ENCODE assay signal across 1 cellular context in the genomic region with DNA sequence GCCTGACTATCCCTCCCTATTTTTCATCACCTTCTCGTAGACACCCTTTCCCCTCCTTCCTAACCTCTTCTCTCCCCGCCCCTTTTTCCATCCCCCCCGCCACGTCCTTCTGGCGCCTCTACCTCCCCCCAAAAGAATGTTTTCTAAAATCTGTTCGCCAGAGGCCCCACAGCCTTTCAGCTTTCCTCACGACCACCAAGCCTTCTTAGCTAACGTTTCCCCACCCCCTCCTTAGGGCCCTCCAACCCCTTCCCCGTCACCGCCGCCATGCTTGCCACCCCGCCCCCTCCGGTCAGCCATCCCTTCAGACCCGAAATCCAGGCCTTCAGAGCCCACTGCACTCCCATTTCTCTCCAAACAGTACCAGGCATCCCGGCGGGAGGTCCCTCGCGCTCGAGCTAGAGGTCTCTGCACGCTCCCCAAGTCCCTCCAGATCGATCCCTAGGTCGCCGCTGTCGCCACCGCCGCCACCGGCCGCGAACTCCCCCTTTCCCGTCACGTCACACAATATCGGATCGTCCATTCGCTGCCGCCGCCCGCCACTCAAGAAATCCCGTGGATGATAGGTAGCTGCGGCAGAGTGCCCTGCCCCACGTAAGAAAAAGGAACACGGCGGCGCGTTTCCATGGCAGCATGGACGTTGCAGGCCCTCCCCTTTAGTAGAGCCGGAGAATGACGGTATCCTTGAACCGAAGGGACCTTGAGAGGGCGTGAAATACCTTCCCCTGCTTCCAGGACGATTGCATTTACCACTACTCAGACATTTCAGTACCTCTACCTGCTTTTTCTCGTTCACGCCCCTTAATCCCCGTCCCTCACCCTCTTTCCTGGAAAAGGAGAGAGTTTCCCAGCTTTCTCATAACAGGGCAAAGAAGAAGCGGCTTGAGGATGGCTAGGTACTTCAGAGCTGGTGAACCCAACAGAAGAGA.
A peak's percentile ranks its signal among the peaks of the same experiment; 100 is the strongest.
TF ChIP-seq lines count a peak whose summit lies in the region.

A gene with protein sequence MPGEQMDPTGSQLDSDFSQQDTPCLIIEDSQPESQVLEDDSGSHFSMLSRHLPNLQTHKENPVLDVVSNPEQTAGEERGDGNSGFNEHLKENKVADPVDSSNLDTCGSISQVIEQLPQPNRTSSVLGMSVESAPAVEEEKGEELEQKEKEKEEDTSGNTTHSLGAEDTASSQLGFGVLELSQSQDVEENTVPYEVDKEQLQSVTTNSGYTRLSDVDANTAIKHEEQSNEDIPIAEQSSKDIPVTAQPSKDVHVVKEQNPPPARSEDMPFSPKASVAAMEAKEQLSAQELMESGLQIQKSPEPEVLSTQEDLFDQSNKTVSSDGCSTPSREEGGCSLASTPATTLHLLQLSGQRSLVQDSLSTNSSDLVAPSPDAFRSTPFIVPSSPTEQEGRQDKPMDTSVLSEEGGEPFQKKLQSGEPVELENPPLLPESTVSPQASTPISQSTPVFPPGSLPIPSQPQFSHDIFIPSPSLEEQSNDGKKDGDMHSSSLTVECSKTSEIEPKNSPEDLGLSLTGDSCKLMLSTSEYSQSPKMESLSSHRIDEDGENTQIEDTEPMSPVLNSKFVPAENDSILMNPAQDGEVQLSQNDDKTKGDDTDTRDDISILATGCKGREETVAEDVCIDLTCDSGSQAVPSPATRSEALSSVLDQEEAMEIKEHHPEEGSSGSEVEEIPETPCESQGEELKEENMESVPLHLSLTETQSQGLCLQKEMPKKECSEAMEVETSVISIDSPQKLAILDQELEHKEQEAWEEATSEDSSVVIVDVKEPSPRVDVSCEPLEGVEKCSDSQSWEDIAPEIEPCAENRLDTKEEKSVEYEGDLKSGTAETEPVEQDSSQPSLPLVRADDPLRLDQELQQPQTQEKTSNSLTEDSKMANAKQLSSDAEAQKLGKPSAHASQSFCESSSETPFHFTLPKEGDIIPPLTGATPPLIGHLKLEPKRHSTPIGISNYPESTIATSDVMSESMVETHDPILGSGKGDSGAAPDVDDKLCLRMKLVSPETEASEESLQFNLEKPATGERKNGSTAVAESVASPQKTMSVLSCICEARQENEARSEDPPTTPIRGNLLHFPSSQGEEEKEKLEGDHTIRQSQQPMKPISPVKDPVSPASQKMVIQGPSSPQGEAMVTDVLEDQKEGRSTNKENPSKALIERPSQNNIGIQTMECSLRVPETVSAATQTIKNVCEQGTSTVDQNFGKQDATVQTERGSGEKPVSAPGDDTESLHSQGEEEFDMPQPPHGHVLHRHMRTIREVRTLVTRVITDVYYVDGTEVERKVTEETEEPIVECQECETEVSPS (N-terminal part only) (minus strand): TSS at position 484 of the 929 bp plus-strand sequence. CDS start 113 bp downstream, at position 371.

TF ChIP-seq in K562, 482 proteins besides CTCF, POLR2A, EP300 and RAD21 (continued from another document and continues in another):
- TF ChIP-seq ZNF561 (CRISPR knock-in tag; conservative IDR thresholded peaks at IDR 0.05) (no peak), ZFP1 (CRISPR knock-in tag; IDR thresholded peaks at IDR 0.05) (no peak), SIN3B (IDR thresholded peaks at IDR 0.05; ENCODE audit: low read depth) (peak; percentile 17; the same call in 1 of the 2 replicates), BRF1 (IDR thresholded peaks at IDR 0.05; ENCODE audit: borderline replicate concordance, extremely low read depth, insufficient read length) (no peak), ZNF354B (CRISPR knock-in tag; IDR thresholded peaks at IDR 0.05) (no peak), CREM (IDR thresholded peaks at IDR 0.05; ENCODE audit: low read depth) (peak; percentile 96), ZNF217 (CRISPR knock-in tag; IDR thresholded peaks at IDR 0.05) (no peak), NRF1 (conservative IDR thresholded peaks at IDR 0.05 in 1 of 2, IDR thresholded peaks at IDR 0.05 in 1 of 2) (peak; percentile 52 to 60), POLR2B (IDR thresholded peaks at IDR 0.05; ENCODE audit: low read depth, partially characterized antibody) (peak; percentile 68), ZNF436 (CRISPR knock-in tag; IDR thresholded peaks at IDR 0.05) (no peak), NFATC3 (IDR thresholded peaks at IDR 0.05) (no peak), ATF7 (IDR thresholded peaks at IDR 0.05) (peak; percentile 92), KDM1A (IDR thresholded peaks at IDR 0.05) (peak in 1 of 2 experiments; percentile 57; a peak in 1 of 4 replicates), ZKSCAN3 (CRISPR knock-in tag; IDR thresholded peaks at IDR 0.05) (no peak), ZNF583 (CRISPR knock-in tag; IDR thresholded peaks at IDR 0.05) (no peak), HCFC1 (IDR thresholded peaks at IDR 0.05; ENCODE audit: low read depth, low read length) (no peak), TAL1 (IDR thresholded peaks at IDR 0.05) (no peak), PML (IDR thresholded peaks at IDR 0.05; ENCODE audit: low read length) (no peak), RHOXF2B (CRISPR knock-in tag; conservative IDR thresholded peaks at IDR 0.05) (no peak), NONO (IDR thresholded peaks at IDR 0.05; ENCODE audit: low read depth in 2 of 2, low read length in 1 of 2) (no peak)
- TF ChIP-seq, protein P1, sequence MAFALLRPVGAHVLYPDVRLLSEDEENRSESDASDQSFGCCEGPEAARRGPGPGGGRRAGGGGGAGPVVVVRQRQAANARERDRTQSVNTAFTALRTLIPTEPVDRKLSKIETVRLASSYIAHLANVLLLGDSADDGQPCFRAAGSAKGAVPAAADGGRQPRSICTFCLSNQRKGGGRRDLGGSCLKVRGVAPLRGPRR (CRISPR knock-in tag; IDR thresholded peaks at IDR 0.05) = no peak
- TF ChIP-seq, protein P2, sequence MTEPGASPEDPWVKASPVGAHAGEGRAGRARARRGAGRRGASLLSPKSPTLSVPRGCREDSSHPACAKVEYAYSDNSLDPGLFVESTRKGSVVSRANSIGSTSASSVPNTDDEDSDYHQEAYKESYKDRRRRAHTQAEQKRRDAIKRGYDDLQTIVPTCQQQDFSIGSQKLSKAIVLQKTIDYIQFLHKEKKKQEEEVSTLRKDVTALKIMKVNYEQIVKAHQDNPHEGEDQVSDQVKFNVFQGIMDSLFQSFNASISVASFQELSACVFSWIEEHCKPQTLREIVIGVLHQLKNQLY (CRISPR knock-in tag; conservative IDR thresholded peaks at IDR 0.05) = no peak
- TF ChIP-seq, protein P3, sequence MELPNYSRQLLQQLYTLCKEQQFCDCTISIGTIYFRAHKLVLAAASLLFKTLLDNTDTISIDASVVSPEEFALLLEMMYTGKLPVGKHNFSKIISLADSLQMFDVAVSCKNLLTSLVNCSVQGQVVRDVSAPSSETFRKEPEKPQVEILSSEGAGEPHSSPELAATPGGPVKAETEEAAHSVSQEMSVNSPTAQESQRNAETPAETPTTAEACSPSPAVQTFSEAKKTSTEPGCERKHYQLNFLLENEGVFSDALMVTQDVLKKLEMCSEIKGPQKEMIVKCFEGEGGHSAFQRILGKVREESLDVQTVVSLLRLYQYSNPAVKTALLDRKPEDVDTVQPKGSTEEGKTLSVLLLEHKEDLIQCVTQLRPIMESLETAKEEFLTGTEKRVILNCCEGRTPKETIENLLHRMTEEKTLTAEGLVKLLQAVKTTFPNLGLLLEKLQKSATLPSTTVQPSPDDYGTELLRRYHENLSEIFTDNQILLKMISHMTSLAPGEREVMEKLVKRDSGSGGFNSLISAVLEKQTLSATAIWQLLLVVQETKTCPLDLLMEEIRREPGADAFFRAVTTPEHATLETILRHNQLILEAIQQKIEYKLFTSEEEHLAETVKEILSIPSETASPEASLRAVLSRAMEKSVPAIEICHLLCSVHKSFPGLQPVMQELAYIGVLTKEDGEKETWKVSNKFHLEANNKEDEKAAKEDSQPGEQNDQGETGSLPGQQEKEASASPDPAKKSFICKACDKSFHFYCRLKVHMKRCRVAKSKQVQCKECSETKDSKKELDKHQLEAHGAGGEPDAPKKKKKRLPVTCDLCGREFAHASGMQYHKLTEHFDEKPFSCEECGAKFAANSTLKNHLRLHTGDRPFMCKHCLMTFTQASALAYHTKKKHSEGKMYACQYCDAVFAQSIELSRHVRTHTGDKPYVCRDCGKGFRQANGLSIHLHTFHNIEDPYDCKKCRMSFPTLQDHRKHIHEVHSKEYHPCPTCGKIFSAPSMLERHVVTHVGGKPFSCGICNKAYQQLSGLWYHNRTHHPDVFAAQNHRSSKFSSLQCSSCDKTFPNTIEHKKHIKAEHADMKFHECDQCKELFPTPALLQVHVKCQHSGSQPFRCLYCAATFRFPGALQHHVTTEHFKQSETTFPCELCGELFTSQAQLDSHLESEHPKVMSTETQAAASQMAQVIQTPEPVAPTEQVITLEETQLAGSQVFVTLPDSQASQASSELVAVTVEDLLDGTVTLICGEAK (IDR thresholded peaks at IDR 0.05) = peak; percentile 67
- TF ChIP-seq, protein P3 (CRISPR knock-in tag; IDR thresholded peaks at IDR 0.05) = no peak
- TF ChIP-seq, protein P4, sequence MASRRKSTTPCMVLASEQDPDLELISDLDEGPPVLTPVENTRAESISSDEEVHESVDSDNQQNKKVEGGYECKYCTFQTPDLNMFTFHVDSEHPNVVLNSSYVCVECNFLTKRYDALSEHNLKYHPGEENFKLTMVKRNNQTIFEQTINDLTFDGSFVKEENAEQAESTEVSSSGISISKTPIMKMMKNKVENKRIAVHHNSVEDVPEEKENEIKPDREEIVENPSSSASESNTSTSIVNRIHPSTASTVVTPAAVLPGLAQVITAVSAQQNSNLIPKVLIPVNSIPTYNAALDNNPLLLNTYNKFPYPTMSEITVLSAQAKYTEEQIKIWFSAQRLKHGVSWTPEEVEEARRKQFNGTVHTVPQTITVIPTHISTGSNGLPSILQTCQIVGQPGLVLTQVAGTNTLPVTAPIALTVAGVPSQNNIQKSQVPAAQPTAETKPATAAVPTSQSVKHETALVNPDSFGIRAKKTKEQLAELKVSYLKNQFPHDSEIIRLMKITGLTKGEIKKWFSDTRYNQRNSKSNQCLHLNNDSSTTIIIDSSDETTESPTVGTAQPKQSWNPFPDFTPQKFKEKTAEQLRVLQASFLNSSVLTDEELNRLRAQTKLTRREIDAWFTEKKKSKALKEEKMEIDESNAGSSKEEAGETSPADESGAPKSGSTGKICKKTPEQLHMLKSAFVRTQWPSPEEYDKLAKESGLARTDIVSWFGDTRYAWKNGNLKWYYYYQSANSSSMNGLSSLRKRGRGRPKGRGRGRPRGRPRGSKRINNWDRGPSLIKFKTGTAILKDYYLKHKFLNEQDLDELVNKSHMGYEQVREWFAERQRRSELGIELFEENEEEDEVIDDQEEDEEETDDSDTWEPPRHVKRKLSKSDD (conservative IDR thresholded peaks at IDR 0.05; ENCODE audit: low read length) = peak; percentile 100
- TF ChIP-seq, protein P5, sequence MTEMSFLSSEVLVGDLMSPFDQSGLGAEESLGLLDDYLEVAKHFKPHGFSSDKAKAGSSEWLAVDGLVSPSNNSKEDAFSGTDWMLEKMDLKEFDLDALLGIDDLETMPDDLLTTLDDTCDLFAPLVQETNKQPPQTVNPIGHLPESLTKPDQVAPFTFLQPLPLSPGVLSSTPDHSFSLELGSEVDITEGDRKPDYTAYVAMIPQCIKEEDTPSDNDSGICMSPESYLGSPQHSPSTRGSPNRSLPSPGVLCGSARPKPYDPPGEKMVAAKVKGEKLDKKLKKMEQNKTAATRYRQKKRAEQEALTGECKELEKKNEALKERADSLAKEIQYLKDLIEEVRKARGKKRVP (CRISPR knock-in tag; IDR thresholded peaks at IDR 0.05) = no peak
- TF ChIP-seq, protein P6, sequence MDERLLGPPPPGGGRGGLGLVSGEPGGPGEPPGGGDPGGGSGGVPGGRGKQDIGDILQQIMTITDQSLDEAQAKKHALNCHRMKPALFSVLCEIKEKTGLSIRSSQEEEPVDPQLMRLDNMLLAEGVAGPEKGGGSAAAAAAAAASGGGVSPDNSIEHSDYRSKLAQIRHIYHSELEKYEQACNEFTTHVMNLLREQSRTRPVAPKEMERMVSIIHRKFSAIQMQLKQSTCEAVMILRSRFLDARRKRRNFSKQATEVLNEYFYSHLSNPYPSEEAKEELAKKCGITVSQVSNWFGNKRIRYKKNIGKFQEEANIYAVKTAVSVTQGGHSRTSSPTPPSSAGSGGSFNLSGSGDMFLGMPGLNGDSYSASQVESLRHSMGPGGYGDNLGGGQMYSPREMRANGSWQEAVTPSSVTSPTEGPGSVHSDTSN (CRISPR knock-in tag; IDR thresholded peaks at IDR 0.05; ENCODE audit: low read depth) = peak; percentile 97
- TF ChIP-seq, protein P6 (tag; conservative IDR thresholded peaks at IDR 0.05; ENCODE audit: low read depth) = peak; percentile 99
- TF ChIP-seq, protein P7, sequence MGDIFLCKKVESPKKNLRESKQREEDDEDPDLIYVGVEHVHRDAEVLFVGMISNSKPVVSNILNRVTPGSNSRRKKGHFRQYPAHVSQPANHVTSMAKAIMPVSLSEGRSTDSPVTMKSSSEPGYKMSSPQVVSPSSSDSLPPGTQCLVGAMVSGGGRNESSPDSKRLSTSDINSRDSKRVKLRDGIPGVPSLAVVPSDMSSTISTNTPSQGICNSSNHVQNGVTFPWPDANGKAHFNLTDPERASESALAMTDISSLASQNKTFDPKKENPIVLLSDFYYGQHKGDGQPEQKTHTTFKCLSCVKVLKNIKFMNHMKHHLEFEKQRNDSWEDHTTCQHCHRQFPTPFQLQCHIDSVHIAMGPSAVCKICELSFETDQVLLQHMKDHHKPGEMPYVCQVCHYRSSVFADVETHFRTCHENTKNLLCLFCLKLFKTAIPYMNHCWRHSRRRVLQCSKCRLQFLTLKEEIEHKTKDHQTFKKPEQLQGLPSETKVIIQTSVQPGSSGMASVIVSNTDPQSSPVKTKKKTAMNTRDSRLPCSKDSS (IDR thresholded peaks at IDR 0.05; ENCODE audit: low read depth, partially characterized antibody) = no peak
